Comparison of ENCODE assay signal across 1 cellular context in genomic region chr1:22680736-22681135, GRCh38.
TF ChIP-seq lines count a peak whose summit lies in the region.

No MANE protein-coding gene starts in this region.

TF ChIP-seq in HepG2, 621 proteins besides CTCF, POLR2A, EP300 and RAD21:
- TF ChIP-seq TCF7 (IDR thresholded peaks at IDR 0.05; ENCODE audit: low read depth) (0 out of 2 replicates have a peak, but pooled peaks have one; percentile 23), FOXK2 (IDR thresholded peaks at IDR 0.05) (no peak), ZNF343 (CRISPR knock-in tag; IDR thresholded peaks at IDR 0.05) (no peak), NFYC (CRISPR knock-in tag; IDR thresholded peaks at IDR 0.05) (no peak), XBP1 (CRISPR knock-in tag; IDR thresholded peaks at IDR 0.05) (no peak), BCLAF1 (IDR thresholded peaks at IDR 0.05) (no peak), JUND (CRISPR knock-in tag; IDR thresholded peaks at IDR 0.05) (no peak), FOXA3 (CRISPR knock-in tag; IDR thresholded peaks at IDR 0.05) (0 out of 2 replicates have a peak, but pooled peaks have one; percentile 14), HNRNPL (IDR thresholded peaks at IDR 0.05; ENCODE audit: low read depth, low read length) (0 out of 2 replicates have a peak, but pooled peaks have one; percentile 30)
- TF ChIP-seq, protein P1, sequence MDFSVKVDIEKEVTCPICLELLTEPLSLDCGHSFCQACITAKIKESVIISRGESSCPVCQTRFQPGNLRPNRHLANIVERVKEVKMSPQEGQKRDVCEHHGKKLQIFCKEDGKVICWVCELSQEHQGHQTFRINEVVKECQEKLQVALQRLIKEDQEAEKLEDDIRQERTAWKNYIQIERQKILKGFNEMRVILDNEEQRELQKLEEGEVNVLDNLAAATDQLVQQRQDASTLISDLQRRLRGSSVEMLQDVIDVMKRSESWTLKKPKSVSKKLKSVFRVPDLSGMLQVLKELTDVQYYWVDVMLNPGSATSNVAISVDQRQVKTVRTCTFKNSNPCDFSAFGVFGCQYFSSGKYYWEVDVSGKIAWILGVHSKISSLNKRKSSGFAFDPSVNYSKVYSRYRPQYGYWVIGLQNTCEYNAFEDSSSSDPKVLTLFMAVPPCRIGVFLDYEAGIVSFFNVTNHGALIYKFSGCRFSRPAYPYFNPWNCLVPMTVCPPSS (IDR thresholded peaks at IDR 0.05), result no peak
